In genomic region chr9:129341197-129341990, GRCh38 we compare ENCODE assay signal across 21 cellular contexts.
DNase-seq lines count a peak whose midpoint lies in the region; ATAC-seq and TF ChIP-seq lines count a peak whose summit lies in the region.
"Had no signal": no experiment of that assay in that cellular context is flagged by ENCODE, and none has a peak within 500 bp of the region (broad histone marks: within the 10 kb centered on the region; RNA-seq: fewer than 3 reads in every experiment).

No MANE protein-coding gene starts in this region.

- DNase-seq in cardiac muscle cell (ENCODE audit: low read depth in 1 of 2, low spot score in 1 of 2), result no peak
- no peak for DNase-seq in right atrium auricular region (ENCODE audit: low spot score)
- DNase-seq in dorsolateral prefrontal cortex, result no peak
- peak; percentile 37 for DNase-seq in nephron progenitor cell
- DNase-seq in COR-L47 (lab: John Stamatoyannopoulos, UW), result no peak
- DNase-seq in NCI-H748 (lab: John Stamatoyannopoulos, UW; ENCODE audit: unreplicated experiment), result no peak
- DNase-seq: activated CD8-positive, alpha-beta T cell treated with anti-CD3 and anti-CD28 coated beads for 36 hours; AML-193; MM.1S; NCI-H1436; NCI-H2081 treated with DMSO at 0.1 percent for 48 hours; NCI-H446; stimulated activated naive CD8-positive, alpha-beta T cell treated with anti-CD3 and anti-CD28 coated beads, Interleukin-15, Interleukin-2, amounts not matched to agents 100 U/mL and 50 U/mL, for 24 hours had no signal

- H3K4me1 Mint-ChIP-seq in nephron progenitor cell, result peaks cover 23% of the 10 kb centered on the region

- no peaks in the 10 kb centered on the region for H3K9me3 ChIP-seq in cardiac muscle cell (ENCODE audit: low read depth)
- H3K9me3 ChIP-seq in right atrium auricular region, result no peaks in the 10 kb centered on the region
- H3K9me3 ChIP-seq: mucosa of descending colon had no signal

- peak overlapping the region; percentile 50 for H3K27ac ChIP-seq in cardiac muscle cell
- no peak overlapping the region for H3K27ac ChIP-seq in right atrium auricular region
- peak overlapping the region in 38 of 59 donors; percentile 0 to 80 (median 52) for H3K27ac ChIP-seq in dorsolateral prefrontal cortex
- peak overlapping the region; percentile 16 for H3K27ac ChIP-seq in urinary bladder (ENCODE audit: low read depth)
- H3K27ac ChIP-seq: KMS-11 had no signal

- H3K36me3 Mint-ChIP-seq in nephron progenitor cell (ENCODE audit: low read depth), result no peaks in the 10 kb centered on the region
- H3K36me3 Mint-ChIP-seq: activated naive CD4-positive, alpha-beta T cell treated with anti-CD3 and anti-CD28 coated beads, Interleukin-2, amount 50 U/mL, for 72 hours had no signal

- H3K4me3 Mint-ChIP-seq in nephron progenitor cell, result no peak overlapping the region
- H3K4me3 Mint-ChIP-seq: activated CD8-positive, alpha-beta T cell treated with anti-CD3 and anti-CD28 coated beads for 36 hours had no signal

- H3K27me3 Mint-ChIP-seq in nephron progenitor cell (ENCODE audit: low read depth, poor library complexity), result no peaks in the 10 kb centered on the region

- no peaks in the 10 kb centered on the region for H3K27me3 ChIP-seq in cardiac muscle cell
- no peaks in the 10 kb centered on the region for H3K27me3 ChIP-seq in right atrium auricular region
- no peaks in the 10 kb centered on the region for H3K27me3 ChIP-seq in dorsolateral prefrontal cortex

- H3K9me3 Mint-ChIP-seq in nephron progenitor cell, result no peaks in the 10 kb centered on the region
- H3K9me3 Mint-ChIP-seq: activated CD8-positive, alpha-beta T cell treated with anti-CD3 and anti-CD28 coated beads for 36 hours; activated naive CD4-positive, alpha-beta T cell treated with anti-CD3 and anti-CD28 coated beads, Interleukin-2, amount 50 U/mL, for 72 hours; activated T-helper 2 cell treated with anti-CD3 and anti-CD28 coated beads, Interferon-gamma antibody, Interleukin-2, Interleukin-4, amounts not matched to agents 10 μg/mL and 5 μg/mL and 100 μg/mL, durations not matched to agents 14 hours and 24 hours and 36 hours had no signal

- WGBS in urinary bladder, result 76% methylated on average over 29 of the region's 29 CpGs

- ATAC-seq in HG03439 (IDR thresholded peaks at IDR 0.05; ENCODE audit: unreplicated experiment), result no peak
- ATAC-seq: activated CD8-positive, alpha-beta T cell treated with anti-CD3 and anti-CD28 coated beads for 36 hours; activated naive CD4-positive, alpha-beta T cell treated with anti-CD3 and anti-CD28 coated beads, Interleukin-2, amount 50 U/mL, for 72 hours; mucosa of descending colon; SK-N-SH treated with all-trans-retinoic acid at 6 μM for 48 hours; stimulated activated naive CD8-positive, alpha-beta T cell treated with anti-CD3 and anti-CD28 coated beads, Interleukin-15, Interleukin-2, amounts not matched to agents 100 U/mL and 50 U/mL, for 24 hours had no signal

- peak overlapping the region; percentile 53 for H3K27ac Mint-ChIP-seq in nephron progenitor cell
- H3K27ac Mint-ChIP-seq: activated CD8-positive, alpha-beta T cell treated with anti-CD3 and anti-CD28 coated beads for 36 hours; activated naive CD4-positive, alpha-beta T cell treated with anti-CD3 and anti-CD28 coated beads, Interleukin-2, amount 50 U/mL, for 72 hours; activated T-helper 2 cell treated with anti-CD3 and anti-CD28 coated beads, Interferon-gamma antibody, Interleukin-2, Interleukin-4, amounts not matched to agents 10 μg/mL and 5 μg/mL and 100 μg/mL, durations not matched to agents 14 hours and 24 hours and 36 hours; progenitor cell of endocrine pancreas had no signal

- H3K4me1 ChIP-seq in cardiac muscle cell (ENCODE audit: low read depth) (peaks cover 16% of the 10 kb centered on the region), right atrium auricular region (peaks cover 0 to 19% of the 10 kb centered on the region in 2 donors), urinary bladder (ENCODE audit: insufficient read depth) (no peaks in the 10 kb centered on the region)

- H3K36me3 ChIP-seq in cardiac muscle cell (no peaks in the 10 kb centered on the region), right atrium auricular region (no peaks in the 10 kb centered on the region), urinary bladder (ENCODE audit: insufficient read depth) (no peaks in the 10 kb centered on the region)

- no peak for TF ChIP-seq CTCF in cardiac muscle cell (IDR thresholded peaks at IDR 0.05; ENCODE audit: low read depth, low read length)
- TF ChIP-seq CTCF in right atrium auricular region (IDR thresholded peaks at IDR 0.05), result no peak
- TF ChIP-seq CTCF in dorsolateral prefrontal cortex (IDR thresholded peaks at IDR 0.05 in 54 of 56, conservative IDR thresholded peaks at IDR 0.05 in 2 of 56; ENCODE audit: low read depth in 1 of 56, partially characterized antibody in 56 of 56), result no peak
- TF ChIP-seq CTCF in nephron progenitor cell (IDR thresholded peaks at IDR 0.05), result no peak

- H3K4me3 ChIP-seq in cardiac muscle cell (no peak overlapping the region), right atrium auricular region (no peak overlapping the region), dorsolateral prefrontal cortex (no peak overlapping the region), urinary bladder (ENCODE audit: low read depth, low read length) (no peak overlapping the region)
- H3K4me3 ChIP-seq: mucosa of descending colon had no signal

- intact Hi-C loops in dorsolateral prefrontal cortex (cut with DNase I), result no loop called here

Comparison
In these comparisons a context has a peak if more than half of its experiments do, and no peak if none do; other contexts are left out.
1. H3K27ac ChIP-seq: peak in cardiac muscle cell (single experiment), dorsolateral prefrontal cortex (38 of 59) and urinary bladder (single experiment); none in right atrium auricular region (0 of 2).